1 cellular context compared by ENCODE assay signal in genomic region chr16:89507834-89508590, GRCh38.
TF ChIP-seq lines count a peak whose summit lies in the region.

Gene SPG7 (plus strand): TSS chr16:89508403. CDS start chr16:89508418, 15 bp downstream.

TF ChIP-seq in K562, 482 proteins besides CTCF, POLR2A, EP300 and RAD21 (continued from another document and continues in another):
- TF ChIP-seq NKRF (IDR thresholded peaks at IDR 0.05; ENCODE audit: borderline replicate concordance) (peak; percentile 85; the same call in 1 of the 2 replicates), ARID3B (CRISPR knock-in tag; IDR thresholded peaks at IDR 0.05; ENCODE audit: borderline replicate concordance) (no peak), ZNF3 (CRISPR knock-in tag; IDR thresholded peaks at IDR 0.05) (no peak), PCBP1 (IDR thresholded peaks at IDR 0.05; ENCODE audit: low read depth, low read length, poor library complexity, severe bottlenecking) (peak; percentile 90), ZNF324 (CRISPR knock-in tag; IDR thresholded peaks at IDR 0.05) (no peak), OTX1 (CRISPR knock-in tag; IDR thresholded peaks at IDR 0.05) (no peak), MCM3 (IDR thresholded peaks at IDR 0.05) (no peak), VEZF1 (CRISPR knock-in tag; IDR thresholded peaks at IDR 0.05) (peak; percentile 46), ZNF239 (CRISPR knock-in tag; IDR thresholded peaks at IDR 0.05) (no peak), ZNF766 (CRISPR knock-in tag; conservative IDR thresholded peaks at IDR 0.05) (no peak), ATF6 (CRISPR knock-in tag; IDR thresholded peaks at IDR 0.05) (0 out of 2 replicates have a peak, but pooled peaks have one; percentile 62), ZBTB2 (IDR thresholded peaks at IDR 0.05) (no peak), GTF3C2 (IDR thresholded peaks at IDR 0.05; ENCODE audit: borderline replicate concordance, extremely low read depth, insufficient read length) (no peak), SP2 (IDR thresholded peaks at IDR 0.05; ENCODE audit: extremely low read depth, low read depth, low read length, poor library complexity, severe bottlenecking) (no peak), KAT7 (CRISPR knock-in tag; IDR thresholded peaks at IDR 0.05; ENCODE audit: borderline replicate concordance) (no peak), POLR2H (tag; IDR thresholded peaks at IDR 0.05; ENCODE audit: low read depth) (no peak), NELFE (IDR thresholded peaks at IDR 0.05; ENCODE audit: insufficient read depth, insufficient read length) (no peak), PURB (CRISPR knock-in tag; IDR thresholded peaks at IDR 0.05; ENCODE audit: low read depth) (no peak), SAFB2 (IDR thresholded peaks at IDR 0.05; ENCODE audit: borderline replicate concordance, low read depth, low read length, severe bottlenecking) (no peak), NR2F6 (CRISPR knock-in tag; IDR thresholded peaks at IDR 0.05) (no peak), USF2 (CRISPR knock-in tag; IDR thresholded peaks at IDR 0.05) (no peak), ESRRA (IDR thresholded peaks at IDR 0.05; ENCODE audit: borderline replicate concordance, low read depth) (no peak), PHF21A (IDR thresholded peaks at IDR 0.05; ENCODE audit: borderline replicate concordance, low read depth) (peak; percentile 29; the same call in 1 of the 2 replicates), E2F5 (CRISPR knock-in tag; IDR thresholded peaks at IDR 0.05) (no peak), FOXJ2 (tag; IDR thresholded peaks at IDR 0.05) (no peak), TCF7 (IDR thresholded peaks at IDR 0.05; ENCODE audit: borderline replicate concordance) (no peak), ZNF174 (CRISPR knock-in tag; IDR thresholded peaks at IDR 0.05) (no peak), THRAP3 (IDR thresholded peaks at IDR 0.05; ENCODE audit: borderline replicate concordance) (no peak), ARID2 (IDR thresholded peaks at IDR 0.05) (0 out of 2 replicates have a peak, but pooled peaks have one; percentile 8), ZBTB1 (CRISPR knock-in tag; IDR thresholded peaks at IDR 0.05; ENCODE audit: borderline replicate concordance, low read depth) (peak; percentile 74; the same call in 1 of the 2 replicates), CBX3 (IDR thresholded peaks at IDR 0.05; ENCODE audit: borderline replicate concordance in 1 of 2, low read length in 2 of 2) (peak in 1 of 2 experiments; percentile 53; a peak in 1 of 3 replicates), RBFOX2 (IDR thresholded peaks at IDR 0.05; ENCODE audit: low read depth, low read length) (peak; percentile 95), SMAD4 (CRISPR knock-in tag; conservative IDR thresholded peaks at IDR 0.05) (peak; percentile 61), PPARD (CRISPR knock-in tag; IDR thresholded peaks at IDR 0.05) (no peak), MED1 (CRISPR knock-in tag; IDR thresholded peaks at IDR 0.05; ENCODE audit: borderline replicate concordance) (no peak; the same call in 1 of the 2 replicates), CUX1 (CRISPR knock-in tag; IDR thresholded peaks at IDR 0.05) (no peak), NFXL1 (CRISPR knock-in tag; IDR thresholded peaks at IDR 0.05) (no peak), SAP30 (IDR thresholded peaks at IDR 0.05; ENCODE audit: borderline replicate concordance, insufficient read depth, low read depth, low read length, poor library complexity, severe bottlenecking) (peak; percentile 50), ZNF696 (CRISPR knock-in tag; conservative IDR thresholded peaks at IDR 0.05) (no peak), ZBTB43 (CRISPR knock-in tag; IDR thresholded peaks at IDR 0.05) (no peak), POLR3G (IDR thresholded peaks at IDR 0.05; ENCODE audit: extremely low read depth, insufficient read length, insufficient replicate concordance) (no peak), ZNF830 (CRISPR knock-in tag; IDR thresholded peaks at IDR 0.05) (no peak), FOXA3 (CRISPR knock-in tag; conservative IDR thresholded peaks at IDR 0.05 in 1 of 2, IDR thresholded peaks at IDR 0.05 in 1 of 2) (peak in 1 of 2 experiments; percentile 65; a peak in 1 of 4 replicates)
